ENCODE assay signal across 8 cellular contexts in genomic region chr22:19431641-19432091, GRCh38. TPM values are rescaled to one million over a fixed set of nuclear protein-coding genes. Genes with fewer than 3 reads are reported as not detected.
DNase-seq lines count a peak whose midpoint lies in the region; ATAC-seq and TF ChIP-seq lines count a peak whose summit lies in the region.

A gene with protein sequence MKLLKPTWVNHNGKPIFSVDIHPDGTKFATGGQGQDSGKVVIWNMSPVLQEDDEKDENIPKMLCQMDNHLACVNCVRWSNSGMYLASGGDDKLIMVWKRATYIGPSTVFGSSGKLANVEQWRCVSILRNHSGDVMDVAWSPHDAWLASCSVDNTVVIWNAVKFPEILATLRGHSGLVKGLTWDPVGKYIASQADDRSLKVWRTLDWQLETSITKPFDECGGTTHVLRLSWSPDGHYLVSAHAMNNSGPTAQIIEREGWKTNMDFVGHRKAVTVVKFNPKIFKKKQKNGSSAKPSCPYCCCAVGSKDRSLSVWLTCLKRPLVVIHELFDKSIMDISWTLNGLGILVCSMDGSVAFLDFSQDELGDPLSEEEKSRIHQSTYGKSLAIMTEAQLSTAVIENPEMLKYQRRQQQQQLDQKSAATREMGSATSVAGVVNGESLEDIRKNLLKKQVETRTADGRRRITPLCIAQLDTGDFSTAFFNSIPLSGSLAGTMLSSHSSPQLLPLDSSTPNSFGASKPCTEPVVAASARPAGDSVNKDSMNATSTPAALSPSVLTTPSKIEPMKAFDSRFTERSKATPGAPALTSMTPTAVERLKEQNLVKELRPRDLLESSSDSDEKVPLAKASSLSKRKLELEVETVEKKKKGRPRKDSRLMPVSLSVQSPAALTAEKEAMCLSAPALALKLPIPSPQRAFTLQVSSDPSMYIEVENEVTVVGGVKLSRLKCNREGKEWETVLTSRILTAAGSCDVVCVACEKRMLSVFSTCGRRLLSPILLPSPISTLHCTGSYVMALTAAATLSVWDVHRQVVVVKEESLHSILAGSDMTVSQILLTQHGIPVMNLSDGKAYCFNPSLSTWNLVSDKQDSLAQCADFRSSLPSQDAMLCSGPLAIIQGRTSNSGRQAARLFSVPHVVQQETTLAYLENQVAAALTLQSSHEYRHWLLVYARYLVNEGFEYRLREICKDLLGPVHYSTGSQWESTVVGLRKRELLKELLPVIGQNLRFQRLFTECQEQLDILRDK (minus strand): TSS chr22:19431733. CDS start chr22:19431476, 257 bp downstream.

- peaks cover 5% of the 10 kb centered on the region for H4K20me1 ChIP-seq in neural cell (ENCODE audit: insufficient read depth)

- H3K27me3 ChIP-seq in HUES64 (ENCODE audit: insufficient read depth, low read length) = no peaks in the 10 kb centered on the region
- H3K27me3 ChIP-seq in neural cell (ENCODE audit: insufficient read depth, low read depth, low read length) = no peaks in the 10 kb centered on the region
- H3K27me3 ChIP-seq in stomach smooth muscle (ENCODE audit: control insufficient read depth in 1 of 2, insufficient read depth in 2 of 2, low read length in 2 of 2) = no peaks in the 10 kb centered on the region

- TF ChIP-seq CTCF in neural cell (IDR thresholded peaks at IDR 0.05; ENCODE audit: poor library complexity, severe bottlenecking) = no peak

- peak within 1 kb of the TSS; percentile 90 for H3K27ac ChIP-seq in HUES64 (ENCODE audit: low read depth, low read length)
- peak within 1 kb of the TSS; percentile 92 for H3K27ac ChIP-seq in neural cell (ENCODE audit: low read length)
- H3K27ac ChIP-seq in stomach smooth muscle (ENCODE audit: low read length) = peak within 1 kb of the TSS; percentile 95

- no peak for TF ChIP-seq RAD21 in neural cell (conservative IDR thresholded peaks at IDR 0.05)

- H3K36me3 Mint-ChIP-seq in activated T-helper 2 cell treated with anti-CD3 and anti-CD28 coated beads, Interferon-gamma antibody, Interleukin-2, Interleukin-4, amounts not matched to agents 10 μg/mL and 5 μg/mL and 100 μg/mL, durations not matched to agents 14 hours and 24 hours and 36 hours (ENCODE audit: low read depth) = peaks cover 59% of the 10 kb centered on the region

- intact Hi-C loops in activated T-helper 2 cell treated with anti-CD3 and anti-CD28 coated beads, Interferon-gamma antibody, Interleukin-2, Interleukin-4, amounts not matched to agents 10 μg/mL and 5 μg/mL and 100 μg/mL, durations not matched to agents 14 hours and 24 hours and 36 hours (cut with micrococcal nuclease) = loop anchor here (1.0 to 5.0 kb wide), 3 partner anchors 15 to 139 kb away; partner anchors contain the start of genes C22orf39, CDC45, CLTCL1 and UFD1

- H3K9me3 ChIP-seq in HUES64 (ENCODE audit: insufficient read depth, low read depth, low read length) = no peaks in the 10 kb centered on the region
- no peaks in the 10 kb centered on the region for H3K9me3 ChIP-seq in neural cell (ENCODE audit: low read length)
- no peaks in the 10 kb centered on the region for H3K9me3 ChIP-seq in stomach smooth muscle (ENCODE audit: control insufficient read depth in 2 of 2, low read length in 2 of 2)

- no peaks in the 10 kb centered on the region for H3K27me3 Mint-ChIP-seq in activated T-helper 2 cell treated with anti-CD3 and anti-CD28 coated beads, Interferon-gamma antibody, Interleukin-2, Interleukin-4, amounts not matched to agents 10 μg/mL and 5 μg/mL and 100 μg/mL, durations not matched to agents 14 hours and 24 hours and 36 hours (ENCODE audit: low read depth)

- peaks cover 46% of the 10 kb centered on the region for H3K79me2 ChIP-seq in neural cell (replicated peaks; ENCODE audit: insufficient read depth, low read length)

- WGBS in HUES64 = under 1% methylated on average over 64 of the region's 64 CpGs

- peaks cover 40% of the 10 kb centered on the region for H3K4me1 Mint-ChIP-seq in activated T-helper 2 cell treated with anti-CD3 and anti-CD28 coated beads, Interferon-gamma antibody, Interleukin-2, Interleukin-4, amounts not matched to agents 10 μg/mL and 5 μg/mL and 100 μg/mL, durations not matched to agents 14 hours and 24 hours and 36 hours (ENCODE audit: low read depth)

- peaks cover 31% of the 10 kb centered on the region for H3K36me3 ChIP-seq in HUES64 (ENCODE audit: insufficient read depth, low read length)
- H3K36me3 ChIP-seq in neural cell (ENCODE audit: insufficient read depth, low read length) = peaks cover 9% of the 10 kb centered on the region
- peaks cover 14% of the 10 kb centered on the region in 2 donors for H3K36me3 ChIP-seq in stomach smooth muscle (ENCODE audit: control insufficient read depth in 2 of 2, insufficient read depth in 2 of 2, low read length in 2 of 2)

- H2AFZ ChIP-seq in neural cell (ENCODE audit: low read depth, low read length) = peak within 1 kb of the TSS; percentile 60

- ATAC-seq in GM21447 (IDR thresholded peaks at IDR 0.05; ENCODE audit: unreplicated experiment) = peak; percentile 42

- peak; percentile 41 for TF ChIP-seq EP300 in neural cell (conservative IDR thresholded peaks at IDR 0.05; ENCODE audit: poor library complexity, severe bottlenecking)

- H3K9ac ChIP-seq in HUES64 (ENCODE audit: low read depth, low read length) = peak within 1 kb of the TSS; percentile 95
- H3K9ac ChIP-seq in neural cell (ENCODE audit: low read length) = peak within 1 kb of the TSS; percentile 93
- peak within 1 kb of the TSS; percentile 94 to 95 for H3K9ac ChIP-seq in stomach smooth muscle (ENCODE audit: low read length in 2 of 2)

- H3K4me3 ChIP-seq in HUES64 (ENCODE audit: low read length) = peak within 1 kb of the TSS; percentile 98
- H3K4me3 ChIP-seq in neural cell (ENCODE audit: low read length) = peak within 1 kb of the TSS; percentile 98
- peak within 1 kb of the TSS; percentile 86 to 95 for H3K4me3 ChIP-seq in stomach smooth muscle (ENCODE audit: low read length in 2 of 2)

- no peaks in the 10 kb centered on the region for H3K9me3 Mint-ChIP-seq in activated T-helper 2 cell treated with anti-CD3 and anti-CD28 coated beads, Interferon-gamma antibody, Interleukin-2, Interleukin-4, amounts not matched to agents 10 μg/mL and 5 μg/mL and 100 μg/mL, durations not matched to agents 14 hours and 24 hours and 36 hours

- H3K4me2 ChIP-seq in neural cell (ENCODE audit: low read length) = peak within 1 kb of the TSS; percentile 89

- peak within 1 kb of the TSS; percentile 92 for H3K27ac Mint-ChIP-seq in activated T-helper 2 cell treated with anti-CD3 and anti-CD28 coated beads, Interferon-gamma antibody, Interleukin-2, Interleukin-4, amounts not matched to agents 10 μg/mL and 5 μg/mL and 100 μg/mL, durations not matched to agents 14 hours and 24 hours and 36 hours

- peak; percentile 50 for DNase-seq in DMS114 treated with DMSO at 0.1 percent for 48 hours (lab: John Stamatoyannopoulos, UW; ENCODE audit: unreplicated experiment)
- DNase-seq in RPMI8226 = peak; percentile 59
- DNase-seq in activated T-helper 2 cell treated with anti-CD3 and anti-CD28 coated beads, Interferon-gamma antibody, Interleukin-2, Interleukin-4, amounts not matched to agents 10 μg/mL and 5 μg/mL and 100 μg/mL, durations not matched to agents 14 hours and 24 hours and 36 hours (ENCODE audit: low spot score) = peak; percentile 87
- DNase-seq in fibroblast of the conjunctiva (ENCODE audit: low read depth) = peak; percentile 32

- H3K9me2 ChIP-seq in neural cell (ENCODE audit: insufficient read depth, low read length) = no peaks in the 10 kb centered on the region

- H3K4me1 ChIP-seq in HUES64 (ENCODE audit: insufficient read depth, low read length) (no peaks in the 10 kb centered on the region; the same call in 1 of the 2 replicates), stomach smooth muscle (ENCODE audit: control insufficient read depth, insufficient read depth, low read length) (peaks cover 20% of the 10 kb centered on the region)

- H3F3A ChIP-seq in neural cell (ENCODE audit: insufficient read depth, low read length, poor library complexity, severe bottlenecking) = no peaks in the 10 kb centered on the region

- H3K4me3 Mint-ChIP-seq in activated T-helper 2 cell treated with anti-CD3 and anti-CD28 coated beads, Interferon-gamma antibody, Interleukin-2, Interleukin-4, amounts not matched to agents 10 μg/mL and 5 μg/mL and 100 μg/mL, durations not matched to agents 14 hours and 24 hours and 36 hours (ENCODE audit: low read depth) = peak within 1 kb of the TSS; percentile 89

TF ChIP-seq in neural cell, 6 proteins besides CTCF, POLR2A, EP300 and RAD21:
- TF ChIP-seq TAF1 (IDR thresholded peaks at IDR 0.05; ENCODE audit: low read depth) (peak; percentile 53), SMC3 (conservative IDR thresholded peaks at IDR 0.05; ENCODE audit: poor library complexity) (peak; percentile 9), EZH2 (IDR thresholded peaks at IDR 0.05; ENCODE audit: borderline replicate concordance, insufficient read depth, low read length, poor library complexity, severe bottlenecking) (no peak)

RNA-seq across cellular contexts. Expression of the gene that starts here (rescaled TPM):
- polyA plus RNA-seq in HUES64 (2013, experiment 1 of 2) = 36.7 TPM
- 35.9 TPM for polyA plus RNA-seq in HUES64 (2013, experiment 2 of 2)
- 36.0 and 36.1 TPM in 2 replicates for total RNA-seq in activated T-helper 2 cell treated with anti-CD3 and anti-CD28 coated beads, Interferon-gamma antibody, Interleukin-2, Interleukin-4, amounts not matched to agents 10 μg/mL and 5 μg/mL and 100 μg/mL, durations not matched to agents 14 hours and 24 hours and 36 hours
- 38.1 and 41.9 TPM in 2 replicates for polyA plus RNA-seq in neural cell
- 34.3 and 34.6 TPM in 2 replicates for polyA minus RNA-seq in neural cell

Comparison
In these comparisons a context has a peak if more than half of its experiments do, and no peak if none do; other contexts are left out.
1. Peak in every context shown above with its lines: DNase-seq, ATAC-seq, H3K4me3 ChIP-seq and H3K27ac ChIP-seq.
2. DNase-seq: peak in every context shown above with its lines; median percentile 87 in activated T-helper 2 cell treated with anti-CD3 and anti-CD28 coated beads, Interferon-gamma antibody, Interleukin-2, Interleukin-4, amounts not matched to agents 10 μg/mL and 5 μg/mL and 100 μg/mL, durations not matched to agents 14 hours and 24 hours and 36 hours; 59 in RPMI8226; 50 in DMS114 treated with DMSO at 0.1 percent for 48 hours; 32 in fibroblast of the conjunctiva.